Comparison of ENCODE assay signal across 1 cellular context in genomic region chr16:23171234-23171948, GRCh38.
TF ChIP-seq lines count a peak whose summit lies in the region.

No MANE protein-coding gene starts in this region.

TF ChIP-seq in H1, 55 proteins besides CTCF, POLR2A, EP300 and RAD21:
- no peak for TF ChIP-seq RFX5 (IDR thresholded peaks at IDR 0.05; ENCODE audit: borderline replicate concordance, low read depth, low read length)
- no peak for TF ChIP-seq YY1 (IDR thresholded peaks at IDR 0.05; ENCODE audit: low read depth, low read length)
- TF ChIP-seq MAFK (IDR thresholded peaks at IDR 0.05; ENCODE audit: low read depth, low read length): no peak
- TF ChIP-seq SP4 (IDR thresholded peaks at IDR 0.05; ENCODE audit: low read length): no peak
- no peak for TF ChIP-seq KDM1A (IDR thresholded peaks at IDR 0.05; ENCODE audit: borderline replicate concordance, low read length)
- TF ChIP-seq KDM4A (IDR thresholded peaks at IDR 0.05; ENCODE audit: low read depth, low read length, severe bottlenecking): no peak
- TF ChIP-seq SIN3A (conservative IDR thresholded peaks at IDR 0.05 in 1 of 2, IDR thresholded peaks at IDR 0.05 in 1 of 2; ENCODE audit: low read depth in 1 of 2, low read length in 2 of 2): no peak
